1 cellular context compared by ENCODE assay signal in genomic region chr11:93197383-93198220, GRCh38.
TF ChIP-seq lines count a peak whose summit lies in the region.

SLC36A4 (minus strand) TSS chr11:93197991; CDS start chr11:93197832, 159 bp downstream.

TF ChIP-seq in HepG2, 621 proteins besides CTCF, POLR2A, EP300 and RAD21 (continued from another document):
- TF ChIP-seq ZC3H13 (CRISPR knock-in tag; IDR thresholded peaks at IDR 0.05) (peak; percentile 53; the same call in 1 of the 2 replicates), ATM (IDR thresholded peaks at IDR 0.05; ENCODE audit: borderline replicate concordance) (no peak), KDM1A (CRISPR knock-in tag; IDR thresholded peaks at IDR 0.05) (no peak), YEATS2 (CRISPR knock-in tag; IDR thresholded peaks at IDR 0.05; ENCODE audit: borderline replicate concordance) (peak; percentile 81; the same call in 1 of the 2 replicates), ZBTB14 (CRISPR knock-in tag; IDR thresholded peaks at IDR 0.05) (peak; percentile 45; the same call in 1 of the 2 replicates), KAT7 (CRISPR knock-in tag; IDR thresholded peaks at IDR 0.05; ENCODE audit: borderline replicate concordance) (peak; percentile 57; the same call in 1 of the 2 replicates), ZNF383 (CRISPR knock-in tag; IDR thresholded peaks at IDR 0.05; ENCODE audit: borderline replicate concordance) (no peak), ETS1 (CRISPR knock-in tag; IDR thresholded peaks at IDR 0.05) (0 out of 2 replicates have a peak, but pooled peaks have one; percentile 76), ZNF275 (CRISPR knock-in tag; IDR thresholded peaks at IDR 0.05; ENCODE audit: borderline replicate concordance) (peak; percentile 85), TCF7 (IDR thresholded peaks at IDR 0.05; ENCODE audit: low read depth) (no peak), RERE (CRISPR knock-in tag; IDR thresholded peaks at IDR 0.05; ENCODE audit: low read depth) (0 out of 2 replicates have a peak, but pooled peaks have one; percentile 31), ZSCAN31 (CRISPR knock-in tag; IDR thresholded peaks at IDR 0.05; ENCODE audit: low read depth) (peak; percentile 95), ZNF143 (CRISPR knock-in tag; IDR thresholded peaks at IDR 0.05) (no peak), NR2C2 (CRISPR knock-in tag; IDR thresholded peaks at IDR 0.05; ENCODE audit: borderline replicate concordance) (peak; percentile 54; the same call in 1 of the 2 replicates), ELF3 (CRISPR knock-in tag; IDR thresholded peaks at IDR 0.05) (no peak; the same call in 1 of the 2 replicates), MIER3 (CRISPR knock-in tag; IDR thresholded peaks at IDR 0.05; ENCODE audit: borderline replicate concordance) (0 out of 2 replicates have a peak, but pooled peaks have one; percentile 16), ZNF317 (CRISPR knock-in tag; IDR thresholded peaks at IDR 0.05) (0 out of 2 replicates have a peak, but pooled peaks have one; percentile 27), ZNF274 (CRISPR knock-in tag; IDR thresholded peaks at IDR 0.05) (peak; percentile 93), RXRA (CRISPR knock-in tag; IDR thresholded peaks at IDR 0.05) (peak; percentile 30; the same call in 1 of the 2 replicates), ZNF234 (CRISPR knock-in tag; conservative IDR thresholded peaks at IDR 0.05) (no peak), KLF11 (CRISPR knock-in tag; IDR thresholded peaks at IDR 0.05) (peak; percentile 49; the same call in 1 of the 2 replicates), ZMAT5 (CRISPR knock-in tag; IDR thresholded peaks at IDR 0.05; ENCODE audit: borderline replicate concordance, low read depth) (no peak), ZNF33B (CRISPR knock-in tag; IDR thresholded peaks at IDR 0.05) (peak; percentile 87), SMC3 (IDR thresholded peaks at IDR 0.05; ENCODE audit: low read length) (no peak), CBX2 (IDR thresholded peaks at IDR 0.05; ENCODE audit: low read depth, low read length) (no peak), CBX2 (CRISPR knock-in tag; IDR thresholded peaks at IDR 0.05; ENCODE audit: low read depth) (0 out of 2 replicates have a peak, but pooled peaks have one; percentile 37), ZBTB33 (CRISPR knock-in tag; IDR thresholded peaks at IDR 0.05) (no peak), TFE3 (CRISPR knock-in tag; IDR thresholded peaks at IDR 0.05) (0 out of 2 replicates have a peak, but pooled peaks have one; percentile 10), MYC (CRISPR knock-in tag; IDR thresholded peaks at IDR 0.05; ENCODE audit: borderline replicate concordance) (peak; percentile 61), POGZ (CRISPR knock-in tag; IDR thresholded peaks at IDR 0.05) (peak; percentile 37; the same call in 1 of the 2 replicates), ZSCAN9 (CRISPR knock-in tag; IDR thresholded peaks at IDR 0.05; ENCODE audit: borderline replicate concordance) (0 out of 2 replicates have a peak, but pooled peaks have one; percentile 26), SIN3A (IDR thresholded peaks at IDR 0.05; ENCODE audit: borderline replicate concordance, low read depth, low read length) (no peak), DR1 (CRISPR knock-in tag; IDR thresholded peaks at IDR 0.05) (peak; percentile 73; the same call in 1 of the 2 replicates)
